ENCODE assay signal across 27 cellular contexts in genomic region chr4:188383180-188383579, GRCh38.
"Had no signal": no experiment of that assay in that cellular context is flagged by ENCODE, and none has a peak within 500 bp of the region (broad histone marks: within the 10 kb centered on the region; RNA-seq: fewer than 3 reads in every experiment).

No MANE protein-coding gene starts in this region.

- H3K27me3 ChIP-seq: stomach, suprapubic skin, testis, thyroid gland, tibial artery, tibial nerve, transverse colon, upper lobe of left lung, upper lobe of right lung, uterus, vagina had no signal

- FAIRE-seq: urothelium cell line had no signal

- H3K4me1 ChIP-seq: stomach, suprapubic skin, testis, thyroid gland, tibial nerve, transverse colon, upper lobe of left lung, upper lobe of right lung, uterus, vagina had no signal

- DNase-seq: stimulated activated CD4-positive, alpha-beta T cell treated with anti-CD3 and anti-CD28 coated beads, Interleukin-2, amount 100 ng/mL, for 48 hours; stimulated activated CD4-positive, alpha-beta T cell treated with anti-CD3 and anti-CD28 coated beads, Interleukin-4, amount 100 ng/mL, for 1 hour; stimulated activated CD4-positive, alpha-beta T cell treated with anti-CD3 and anti-CD28 coated beads, Interleukin-4, amount 100 ng/mL, for 24 hours; stimulated activated CD4-positive, alpha-beta T cell treated with anti-CD3 and anti-CD28 coated beads, Interleukin-4, amount 100 ng/mL, for 4 hours; stimulated activated CD8-positive, alpha-beta memory T cell treated with anti-CD3 and anti-CD28 coated beads, Interleukin-4, amount 100 ng/mL, for 48 hours; stimulated activated naive B cell treated with anti-CD40 and anti-IgM and Interleukin-4, amounts not matched to agents 10 μg/mL and 1 μg/mL and 100 μg/mL, for 72 hours; stimulated activated naive CD4-positive, alpha-beta T cell; stimulated activated naive CD4-positive, alpha-beta T cell treated with Interleukin-2 at 50 U/mL for 16 hours; stimulated activated naive CD8-positive, alpha-beta T cell treated with anti-CD3 and anti-CD28 coated beads, Interleukin-15, amount 100 ng/mL, for 72 hours; stimulated activated naive CD8-positive, alpha-beta T cell treated with anti-CD3 and anti-CD28 coated beads, Interleukin-15, Interleukin-2, amounts not matched to agents 100 U/mL and 50 U/mL, for 24 hours; stomach; substantia nigra; testis; thyroid gland; tibial artery; transverse colon; trophoblast cell; upper lobe of left lung; upper lobe of right lung; uterus had no signal

- H3K36me3 ChIP-seq: stomach, suprapubic skin, thoracic aorta, thyroid gland, tibial artery, tibial nerve, transverse colon, upper lobe of left lung, upper lobe of right lung, uterus, vagina had no signal

- H3K27ac ChIP-seq: stomach, suprapubic skin, testis, thoracic aorta, thyroid gland, tibial artery, tibial nerve, transverse colon, upper lobe of left lung, upper lobe of right lung, uterus, vagina had no signal

- ATAC-seq: stimulated activated effector memory CD8-positive, alpha-beta T cell treated with anti-CD3 and anti-CD28 coated beads, Interleukin-12 subunit alpha, Interleukin-12 subunit beta, amount 100 ng/mL, for 72 hours; stimulated activated memory B cell treated with anti-CD40 and anti-IgM and Interleukin-4, amounts not matched to agents 10 μg/mL and 1 μg/mL and 100 μg/mL, for 72 hours; stimulated activated naive B cell treated with anti-CD40 and anti-IgM and Interleukin-4, amounts not matched to agents 10 μg/mL and 1 μg/mL and 100 μg/mL, for 72 hours; stimulated activated naive CD8-positive, alpha-beta T cell treated with anti-CD3 and anti-CD28 coated beads, Interleukin-15, amount 100 ng/mL, for 72 hours; stimulated activated naive CD8-positive, alpha-beta T cell treated with anti-CD3 and anti-CD28 coated beads, Interleukin-15, Interleukin-2, amounts not matched to agents 100 U/mL and 50 U/mL, for 24 hours; upper lobe of right lung had no signal

- H3K4me3 ChIP-seq: stomach, suprapubic skin, testis, thoracic aorta, thyroid gland, tibial artery, tibial nerve, transverse colon, upper lobe of left lung, upper lobe of right lung, uterus, vagina had no signal

- H3K9me3 ChIP-seq: suprapubic skin, testis, thoracic aorta, thyroid gland, upper lobe of left lung, upper lobe of right lung, uterus, vagina had no signal
